ENCODE assay signal across 9 cellular contexts in the genomic region with DNA sequence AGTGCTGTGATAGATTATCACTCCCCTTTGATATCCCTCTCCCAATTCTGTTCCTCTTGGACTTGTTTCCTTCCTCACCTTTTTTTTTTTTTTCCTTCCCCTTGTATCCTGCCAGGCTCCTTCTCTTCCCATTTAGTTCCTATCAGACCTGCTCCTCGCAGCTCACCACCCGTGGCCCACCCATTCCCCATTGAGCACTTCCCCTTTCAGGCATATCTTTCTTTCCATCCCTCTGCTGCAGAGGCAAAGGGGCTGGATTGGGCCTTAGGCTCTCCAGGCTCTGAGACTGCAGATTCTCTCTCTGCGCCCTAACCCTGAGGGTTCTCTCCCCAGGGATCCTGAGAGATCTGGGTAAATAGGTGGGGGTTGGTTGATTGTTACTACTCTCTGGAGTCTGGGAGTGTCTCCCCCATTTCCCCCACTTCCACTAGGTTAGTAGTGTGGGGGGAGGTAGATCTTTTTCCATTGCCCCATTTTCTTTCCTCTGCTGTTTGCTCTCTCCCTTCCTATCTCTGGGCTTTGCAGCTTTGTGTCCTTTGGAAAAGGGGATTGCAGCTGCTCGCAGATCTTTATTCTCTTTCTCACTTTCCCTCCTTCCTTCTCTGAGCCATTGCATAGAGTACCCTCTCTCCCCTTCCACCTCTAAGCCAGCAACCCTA. TPM values are rescaled to one million over a fixed set of nuclear protein-coding genes. Genes with fewer than 3 reads are reported as not detected.
DNase-seq lines count a peak whose midpoint lies in the region; ATAC-seq and TF ChIP-seq lines count a peak whose summit lies in the region.
"Had no signal": no experiment of that assay in that cellular context is flagged by ENCODE, and none has a peak within 500 bp of the region (broad histone marks: within the 10 kb centered on the region; RNA-seq: fewer than 3 reads in every experiment).

No MANE protein-coding gene starts in this region.

- H3K4me3 ChIP-seq in GM23248 (peak overlapping the region; percentile 80), Panc1 (ENCODE audit: low read depth in 2 of 2, low read length in 2 of 2) (peak overlapping the region; percentile 73 to 89), foreskin fibroblast (ENCODE audit: low read depth in 1 of 2, low read length in 2 of 2) (peak overlapping the region; percentile 82 to 88), spleen (peak overlapping the region in 6 of 8 donors; percentile 0 to 94 (median 84))
- H3K4me3 ChIP-seq in naive thymus-derived CD4-positive, alpha-beta T cell (ENCODE audit: low read length): no peak overlapping the region

- no peak overlapping the region for H3K4me3 Mint-ChIP-seq in naive thymus-derived CD4-positive, alpha-beta T cell

- H3F3A ChIP-seq in GM23248 (ENCODE audit: insufficient read depth): peaks cover 53% of the 10 kb centered on the region

- peak overlapping the region; percentile 94 for H3K9ac ChIP-seq in GM23248

- intact Hi-C loops in Panc1 (cut with micrococcal nuclease; ENCODE audit: unreplicated experiment) (loop anchor here (10.0 kb wide), 1 partner anchor 62 kb away; no protein-coding TSS in a partner anchor), spleen (cut with DNase I; ENCODE audit: low total_unique reads) (loop anchor here (5.0 kb wide), 1 partner anchor 124 kb away; no protein-coding TSS in a partner anchor)
- intact Hi-C loops in naive thymus-derived CD4-positive, alpha-beta T cell (cut with micrococcal nuclease): loop anchor here (5.0 to 10.0 kb wide), 4 partner anchors 74 to 394 kb away; a partner anchor contains a TSS

- CTCF ChIA-PET in Panc1 (lab: Charles Lee): interaction anchor here (0.7 kb wide), 1 partner anchor 220 kb away, joined by 3 read pairs; no protein-coding TSS in a partner anchor
- CTCF ChIA-PET in naive thymus-derived CD4-positive, alpha-beta T cell (lab: Charles Lee): interaction anchor here (0.6 to 0.7 kb wide), 2 partner anchors 125 to 209 kb away, joined by 3 to 5 read pairs; no protein-coding TSS in a partner anchor

- no peak overlapping the region for H3K27ac Mint-ChIP-seq in naive thymus-derived CD4-positive, alpha-beta T cell

- H3K9me3 Mint-ChIP-seq in naive thymus-derived CD4-positive, alpha-beta T cell: no peaks in the 10 kb centered on the region

- H3K4me1 Mint-ChIP-seq in naive thymus-derived CD4-positive, alpha-beta T cell: peaks cover 7 to 33% (median 21%) of the 10 kb centered on the region in 7 donors

- peak overlapping the region; percentile 80 for H3K4me2 ChIP-seq in GM23248 (ENCODE audit: unreplicated experiment)

- TF ChIP-seq POLR2A in spleen (IDR thresholded peaks at IDR 0.05): no peak

- H3K4me1 ChIP-seq in GM23248 (ENCODE audit: insufficient read depth) (peaks cover 49% of the 10 kb centered on the region), Panc1 (ENCODE audit: control insufficient read depth, insufficient read depth, low read length) (peaks cover 49% of the 10 kb centered on the region), spleen (peaks cover 28 to 83% (median 65%) of the 10 kb centered on the region in 6 donors)
- H3K4me1 ChIP-seq in naive thymus-derived CD4-positive, alpha-beta T cell (ENCODE audit: control insufficient read depth in 2 of 2, insufficient read depth in 2 of 2, low read length in 2 of 2): peaks cover 14 to 26% of the 10 kb centered on the region in 2 donors

- no TSS peak for BruUV-seq in Panc1 (replicated peaks; lab: Mats Ljungman, UMichigan)

- 60 to 72% methylated on average over 3 to 4 of the region's 4 CpGs for WGBS in GM23248 (ENCODE audit: low coverage in 1 of 2, low lambda C conversion rate in 2 of 2, missing lambda C conversion rate in 2 of 2), 2 experiments
- WGBS in spleen, 5 donors: 50 to 65% (median 57%) methylated on average over 4 of the region's 4 CpGs

- H3K9me3 ChIP-seq in GM23248 (ENCODE audit: low read depth) (no peaks in the 10 kb centered on the region), Panc1 (ENCODE audit: control insufficient read depth, insufficient read depth, low read depth, low read length) (no peaks in the 10 kb centered on the region), spleen (no peaks in the 10 kb centered on the region)
- no peaks in the 10 kb centered on the region for H3K9me3 ChIP-seq in naive thymus-derived CD4-positive, alpha-beta T cell (ENCODE audit: control insufficient read depth in 2 of 3, low read length in 3 of 3)

- no peak overlapping the region for H2AFZ ChIP-seq in GM23248

- peaks cover 77% of the 10 kb centered on the region for H3K79me2 ChIP-seq in GM23248 (ENCODE audit: insufficient read depth)

- H4K20me1 ChIP-seq in GM23248 (ENCODE audit: insufficient read depth): peaks cover 13% of the 10 kb centered on the region; the same call in 1 of the 2 replicates

- H3K36me3 ChIP-seq in GM23248 (ENCODE audit: low read depth) (no peaks in the 10 kb centered on the region; the same call in 1 of the 2 replicates), Panc1 (ENCODE audit: control insufficient read depth, insufficient read depth, low read length) (peaks cover 3% of the 10 kb centered on the region; the same call in 1 of the 2 replicates), spleen (peaks cover 0 to 6% (median 0%) of the 10 kb centered on the region in 6 donors)
- H3K36me3 ChIP-seq in naive thymus-derived CD4-positive, alpha-beta T cell (ENCODE audit: control insufficient read depth in 2 of 3, insufficient read depth in 3 of 3, low read length in 3 of 3): peaks cover 0 to 5% (median 0%) of the 10 kb centered on the region in 3 experiments

- ATAC-seq in Panc1 (no peak), HG02623 (IDR thresholded peaks at IDR 0.05; ENCODE audit: unreplicated experiment) (no peak), GM21786 (IDR thresholded peaks at IDR 0.05; ENCODE audit: unreplicated experiment) (no peak)
- no peak for ATAC-seq in naive thymus-derived CD4-positive, alpha-beta T cell

- TF ChIP-seq CTCF in Panc1 (IDR thresholded peaks at IDR 0.05) (no peak), foreskin fibroblast (IDR thresholded peaks at IDR 0.05; ENCODE audit: low read depth, low read length) (no peak), spleen (IDR thresholded peaks at IDR 0.05 in 8 of 11, conservative IDR thresholded peaks at IDR 0.05 in 3 of 11) (no peak)

- H3K27ac ChIP-seq in GM23248 (peak overlapping the region; percentile 93), Panc1 (ENCODE audit: low read length) (peak overlapping the region; percentile 94), spleen (peak overlapping the region in 4 of 8 donors; percentile 95 to 99 (median 98))
- H3K27ac ChIP-seq in naive thymus-derived CD4-positive, alpha-beta T cell (ENCODE audit: low read depth, low read length): no peak overlapping the region

- DNase-seq in GM23248 (peak; percentile 22), Panc1 (ENCODE audit: low read depth, low spot score) (no peak), foreskin fibroblast (peak in 1 of 2 donors; percentile 17), spleen (no peak)
- no peak for DNase-seq in naive thymus-derived CD4-positive, alpha-beta T cell
- DNase-seq in stimulated activated CD4-positive, alpha-beta T cell treated with anti-CD3 and anti-CD28 coated beads, Interleukin-4, amount 100 ng/mL, for 4 hours: no peak
- DNase-seq: NCI-H1048 had no signal

- in situ Hi-C loops in GM23248 (cut with MboI) (no loop called here), Panc1 (cut with HindIII; ENCODE audit: low pct_unique_long_range_greater_than_20kb, low sequenced_read_pairs) (no loop called here)

- H3K27me3 ChIP-seq in GM23248 (replicated peaks; ENCODE audit: insufficient read depth): no peaks in the 10 kb centered on the region
- no peaks in the 10 kb centered on the region for H3K27me3 ChIP-seq in Panc1 (ENCODE audit: control insufficient read depth, insufficient read depth, low read length)
- H3K27me3 ChIP-seq in spleen (replicated peaks in 1 of 7): no peaks in the 10 kb centered on the region
- H3K27me3 ChIP-seq in naive thymus-derived CD4-positive, alpha-beta T cell (ENCODE audit: control insufficient read depth in 2 of 2, insufficient read depth in 2 of 2, low read length in 2 of 2): no peaks in the 10 kb centered on the region

- no peaks in the 10 kb centered on the region for H3K9me2 ChIP-seq in GM23248 (ENCODE audit: insufficient read depth)

- POLR2A ChIA-PET in Panc1 (lab: Charles Lee): interaction anchor here (0.6 kb wide), 1 partner anchor 287 kb away, joined by 3 read pairs; no protein-coding TSS in a partner anchor
- POLR2A ChIA-PET in naive thymus-derived CD4-positive, alpha-beta T cell (lab: Charles Lee): interaction anchor here (1.2 kb wide), 1 partner anchor 9 kb away, joined by 5 read pairs; no protein-coding TSS in a partner anchor

- H3K27me3 Mint-ChIP-seq in naive thymus-derived CD4-positive, alpha-beta T cell: no peaks in the 10 kb centered on the region

- H3K36me3 Mint-ChIP-seq in naive thymus-derived CD4-positive, alpha-beta T cell: peaks cover 0 to 6% (median 0%) of the 10 kb centered on the region in 5 donors

RNA-seq across cellular contexts. Expression of a gene that starts 2.3 kb away (rescaled TPM):
- 35.2 and 39.5 TPM in 2 replicates for total RNA-seq in GM23248 (2014; rRNA removed; shearing (Covaris generic))
- 13.5 and 13.9 TPM in 2 replicates for polyA plus RNA-seq in GM23248 (2016; fragmentation: Nextera tagmentation; extraction: Ambion mirVana)
- 64.1 TPM for total RNA-seq in Panc1 (2021; ENCODE audit: unreplicated experiment)
- 33.4 TPM for polyA plus RNA-seq in Panc1 (2012; ENCODE audit: insufficient read length)
- 10 to 100 TPM; 26.0 to 49.4 (median 42.9) TPM for total RNA-seq in spleen
- 10 to 100 TPM in 1 of 3 donors, 1 to 10 TPM in 2; 2.3 to 10.8 (median 3.0) TPM for polyA plus RNA-seq in spleen
- 10 to 100 TPM; 22.2 to 29.4 (median 24.5) TPM for total RNA-seq in naive thymus-derived CD4-positive, alpha-beta T cell
- polyA plus RNA-seq in naive thymus-derived CD4-positive, alpha-beta T cell: 1 to 10 TPM; 2.3 to 4.8 TPM

RNA-seq across cellular contexts. Expression of a gene that starts 12.5 kb away (rescaled TPM):
- total RNA-seq in GM23248 (2014; rRNA removed; shearing (Covaris generic)): 224 and 231 TPM in 2 replicates
- polyA plus RNA-seq in GM23248 (2016; fragmentation: Nextera tagmentation; extraction: Ambion mirVana): 584 and 619 TPM in 2 replicates
- 146 TPM for total RNA-seq in Panc1 (2021; ENCODE audit: unreplicated experiment)
- 201 TPM for polyA plus RNA-seq in Panc1 (2012; ENCODE audit: insufficient read length)
- 100 to 1,000 TPM in 4 of 7 donors, 10 to 100 TPM in 3; 58.0 to 144 (median 116) TPM for total RNA-seq in spleen
- 100 to 1,000 TPM in 2 of 3 donors, 10 to 100 TPM in 1; 69.3 to 145 (median 104) TPM for polyA plus RNA-seq in spleen
- total RNA-seq in naive thymus-derived CD4-positive, alpha-beta T cell: 100 to 1,000 TPM in 1 of 5 experiments, 10 to 100 TPM in 4; 34.4 to 116 (median 46.5) TPM
- 10 to 100 TPM; 60.4 to 71.0 TPM for polyA plus RNA-seq in naive thymus-derived CD4-positive, alpha-beta T cell
